ENCODE assay signal across 11 cellular contexts in genomic region chr5:98454904-98455303, GRCh38.
DNase-seq lines count a peak whose midpoint lies in the region; ATAC-seq, FAIRE-seq and TF ChIP-seq lines count a peak whose summit lies in the region.
"Had no signal": no experiment of that assay in that cellular context is flagged by ENCODE, and none has a peak within 500 bp of the region (broad histone marks: within the 10 kb centered on the region; RNA-seq: fewer than 3 reads in every experiment).

No MANE protein-coding gene starts in this region.

- TF ChIP-seq POLR2A in H54 (IDR thresholded peaks at IDR 0.05; ENCODE audit: low read depth, low read length) = no peak

- H3K9ac ChIP-seq in PC-3 (ENCODE audit: low read length) (peak overlapping the region; percentile 11; the same call in 1 of the 2 replicates), fibroblast of lung (ENCODE audit: insufficient read depth, low read length) (peak overlapping the region; percentile 28)

- H3K79me2 ChIP-seq in PC-3 (ENCODE audit: low read length) = no peaks in the 10 kb centered on the region
- H3K79me2 ChIP-seq in fibroblast of lung (ENCODE audit: control insufficient read depth, insufficient read depth, low read length) = no peaks in the 10 kb centered on the region
- H3K79me2 ChIP-seq in OCI-LY7 (ENCODE audit: insufficient read depth, low read depth, low read length) = no peaks in the 10 kb centered on the region

- peak; percentile 99 for FAIRE-seq in H54 (lab: Jason Lieb, UNC)
- FAIRE-seq: H1 had no signal

- H3K27ac Mint-ChIP-seq in natural killer cell treated with Interleukin-12 subunit alpha and Interleukin-12 subunit beta and Interleukin-15 and Interleukin-18, amount 100 ng/mL, for 72 hours = no peak overlapping the region
- no peak overlapping the region for H3K27ac Mint-ChIP-seq in naive thymus-derived CD8-positive, alpha-beta T cell

- H3K36me3 Mint-ChIP-seq in natural killer cell treated with Interleukin-12 subunit alpha and Interleukin-12 subunit beta and Interleukin-15 and Interleukin-18, amount 100 ng/mL, for 72 hours = no peaks in the 10 kb centered on the region
- no peaks in the 10 kb centered on the region for H3K36me3 Mint-ChIP-seq in naive thymus-derived CD8-positive, alpha-beta T cell

- H3K27ac ChIP-seq in PC-3 (ENCODE audit: low read length) (peak overlapping the region; percentile 54), fibroblast of lung (ENCODE audit: insufficient read depth, low read length) (peak overlapping the region; percentile 88), OCI-LY7 (ENCODE audit: low read depth, low read length, poor library complexity, severe bottlenecking) (no peak overlapping the region)

- H3F3A ChIP-seq in PC-3 (ENCODE audit: low read length, unreplicated experiment) = no peaks in the 10 kb centered on the region

- H3K9me2 ChIP-seq in PC-3 (replicated peaks; ENCODE audit: low read length) (no peaks in the 10 kb centered on the region), OCI-LY7 (ENCODE audit: insufficient read depth, low read length) (no peaks in the 10 kb centered on the region)

- peak; percentile 18 for DNase-seq in H54 (ENCODE audit: insufficient read length, low spot score)
- peak; percentile 97 for DNase-seq in PC-3
- peak; percentile 94 to 95 for DNase-seq in fibroblast of lung (ENCODE audit: low read depth in 2 of 2)
- peak; percentile 64 for DNase-seq in pulmonary artery endothelial cell (ENCODE audit: low read depth, low spot score)
- DNase-seq in epidermal melanocyte (ENCODE audit: insufficient read length, low spot score) = no peak
- DNase-seq in natural killer cell treated with Interleukin-12 subunit alpha and Interleukin-12 subunit beta and Interleukin-15 and Interleukin-18, amount 100 ng/mL, for 72 hours (ENCODE audit: low spot score) = no peak
- no peak for DNase-seq in naive thymus-derived CD8-positive, alpha-beta T cell
- DNase-seq in OCI-LY7 (ENCODE audit: low spot score) = no peak
- DNase-seq: activated naive CD4-positive, alpha-beta T cell; T-helper 2 cell had no signal

- peak; percentile 98 for ATAC-seq in PC-3
- ATAC-seq in natural killer cell treated with Interleukin-12 subunit alpha and Interleukin-12 subunit beta and Interleukin-15 and Interleukin-18, amount 100 ng/mL, for 72 hours = no peak
- ATAC-seq in naive thymus-derived CD8-positive, alpha-beta T cell = no peak

- H3K27me3 ChIP-seq in PC-3 (ENCODE audit: low read length) (no peaks in the 10 kb centered on the region), fibroblast of lung (ENCODE audit: control insufficient read depth, insufficient read depth, low read length) (no peaks in the 10 kb centered on the region)

- peak overlapping the region; percentile 31; the same call in 1 of the 2 replicates for H2AFZ ChIP-seq in PC-3 (ENCODE audit: low read length)
- H2AFZ ChIP-seq in fibroblast of lung (ENCODE audit: low read length) = no peak overlapping the region
- H2AFZ ChIP-seq in OCI-LY7 (ENCODE audit: low read length) = no peak overlapping the region

- peak overlapping the region; percentile 75 for H3K4me2 ChIP-seq in PC-3 (ENCODE audit: low read length)
- H3K4me2 ChIP-seq in fibroblast of lung (ENCODE audit: extremely low read depth, insufficient read depth, low read length) = peak overlapping the region; percentile 70
- no peak overlapping the region for H3K4me2 ChIP-seq in OCI-LY7 (ENCODE audit: low read length)

- POLR2A ChIA-PET in PC-3 (lab: Charles Lee; ENCODE audit: unreplicated experiment) (interaction anchor here (0.7 kb wide), 1 partner anchor 359 kb away, joined by 6 read pairs; no protein-coding TSS in a partner anchor), OCI-LY7 (lab: Charles Lee) (no interaction called here)
- POLR2A ChIA-PET in naive thymus-derived CD8-positive, alpha-beta T cell (lab: Charles Lee) = no interaction called here

- H3K4me3 Mint-ChIP-seq in natural killer cell treated with Interleukin-12 subunit alpha and Interleukin-12 subunit beta and Interleukin-15 and Interleukin-18, amount 100 ng/mL, for 72 hours = no peak overlapping the region
- H3K4me3 Mint-ChIP-seq in naive thymus-derived CD8-positive, alpha-beta T cell = no peak overlapping the region

- no peaks in the 10 kb centered on the region for H3K4me1 Mint-ChIP-seq in natural killer cell treated with Interleukin-12 subunit alpha and Interleukin-12 subunit beta and Interleukin-15 and Interleukin-18, amount 100 ng/mL, for 72 hours (ENCODE audit: low read depth in 2 of 2)
- H3K4me1 Mint-ChIP-seq in naive thymus-derived CD8-positive, alpha-beta T cell = no peaks in the 10 kb centered on the region

- H3K4me1 ChIP-seq in PC-3 (ENCODE audit: insufficient read depth, low read length) = peaks cover 18% of the 10 kb centered on the region
- peaks cover 3% of the 10 kb centered on the region for H3K4me1 ChIP-seq in fibroblast of lung (ENCODE audit: control insufficient read depth, extremely low read depth, insufficient read depth, low read length)
- no peaks in the 10 kb centered on the region for H3K4me1 ChIP-seq in OCI-LY7 (ENCODE audit: insufficient read depth, low read length, poor library complexity, severe bottlenecking)

- CTCF ChIA-PET in PC-3 (lab: Charles Lee) (interaction anchor here (0.6 to 1.3 kb wide), 9 partner anchors 40 to 1702 kb away, joined by 3 to 37 read pairs (median 4); no protein-coding TSS in a partner anchor), OCI-LY7 (lab: Charles Lee; ENCODE audit: unreplicated experiment) (no interaction called here)

- peak; percentile 78 for TF ChIP-seq CTCF in PC-3 (conservative IDR thresholded peaks at IDR 0.05; ENCODE audit: low read depth, low read length)
- peak; percentile 35 to 40 for TF ChIP-seq CTCF in fibroblast of lung (conservative IDR thresholded peaks at IDR 0.05 in 1 of 2, IDR thresholded peaks at IDR 0.05 in 1 of 2; ENCODE audit: low read depth in 1 of 2, low read length in 2 of 2)
- no peak for TF ChIP-seq CTCF in OCI-LY7 (conservative IDR thresholded peaks at IDR 0.05; ENCODE audit: low read length)

- no peaks in the 10 kb centered on the region for H3K27me3 Mint-ChIP-seq in natural killer cell treated with Interleukin-12 subunit alpha and Interleukin-12 subunit beta and Interleukin-15 and Interleukin-18, amount 100 ng/mL, for 72 hours
- H3K27me3 Mint-ChIP-seq in naive thymus-derived CD8-positive, alpha-beta T cell = peaks cover 0 to 1% (median 0%) of the 10 kb centered on the region in 5 donors

- peaks cover 8% of the 10 kb centered on the region for H3K9me3 Mint-ChIP-seq in natural killer cell treated with Interleukin-12 subunit alpha and Interleukin-12 subunit beta and Interleukin-15 and Interleukin-18, amount 100 ng/mL, for 72 hours
- no peaks in the 10 kb centered on the region for H3K9me3 Mint-ChIP-seq in naive thymus-derived CD8-positive, alpha-beta T cell

- H3K4me3 ChIP-seq in PC-3 (ENCODE audit: low read length) = peak overlapping the region; percentile 48
- peak overlapping the region in 3 of 4 experiments; percentile 21 to 38 (median 25) for H3K4me3 ChIP-seq in fibroblast of lung (replicated peaks in 1 of 4; ENCODE audit: control extremely low read depth in 1 of 4, insufficient read depth in 1 of 4, low read depth in 3 of 4, low read length in 4 of 4)
- no peak overlapping the region for H3K4me3 ChIP-seq in OCI-LY7 (ENCODE audit: low read depth, low read length, poor library complexity, severe bottlenecking)

- H4K20me1 ChIP-seq in PC-3 (ENCODE audit: low read length) = no peaks in the 10 kb centered on the region
- H4K20me1 ChIP-seq in fibroblast of lung (ENCODE audit: control insufficient read depth, extremely low read depth, insufficient read depth, low read length) = no peaks in the 10 kb centered on the region
- no peaks in the 10 kb centered on the region for H4K20me1 ChIP-seq in OCI-LY7 (ENCODE audit: insufficient read depth, low read length)

- H3K9me3 ChIP-seq in PC-3 (ENCODE audit: low read length) = no peaks in the 10 kb centered on the region
- no peaks in the 10 kb centered on the region for H3K9me3 ChIP-seq in fibroblast of lung (ENCODE audit: control insufficient read depth, insufficient read depth, low read depth, low read length)
- no peaks in the 10 kb centered on the region for H3K9me3 ChIP-seq in OCI-LY7 (ENCODE audit: low read length)

- intact Hi-C loops in PC-3 (cut with micrococcal nuclease) (loop anchor here (1.0 to 2.0 kb wide), 5 partner anchors 40 to 372 kb away; no protein-coding TSS in a partner anchor), OCI-LY7 (cut with micrococcal nuclease; ENCODE audit: unreplicated experiment) (no loop called here)

- H3K36me3 ChIP-seq in PC-3 (ENCODE audit: low read depth, low read length) (no peaks in the 10 kb centered on the region), fibroblast of lung (ENCODE audit: control insufficient read depth, insufficient read depth, low read length) (no peaks in the 10 kb centered on the region), OCI-LY7 (ENCODE audit: insufficient read depth, low read length) (no peaks in the 10 kb centered on the region)

- BruUV-seq in PC-3 (replicated peaks; lab: Mats Ljungman, UMichigan) (no TSS peak), OCI-LY7 (replicated peaks; lab: Mats Ljungman, UMichigan) (no TSS peak)

Comparison
In these comparisons a context has a peak if more than half of its experiments do, and no peak if none do; other contexts are left out.
1. DNase-seq: peak in H54 (single experiment), PC-3 (single experiment), fibroblast of lung (2 of 2) and pulmonary artery endothelial cell (single experiment); none in epidermal melanocyte (single experiment), natural killer cell treated with Interleukin-12 subunit alpha and Interleukin-12 subunit beta and Interleukin-15 and Interleukin-18, amount 100 ng/mL, for 72 hours (single experiment), naive thymus-derived CD8-positive, alpha-beta T cell (0 of 10) and OCI-LY7 (single experiment).